ENCODE assay signal across 32 cellular contexts in the genomic region with DNA sequence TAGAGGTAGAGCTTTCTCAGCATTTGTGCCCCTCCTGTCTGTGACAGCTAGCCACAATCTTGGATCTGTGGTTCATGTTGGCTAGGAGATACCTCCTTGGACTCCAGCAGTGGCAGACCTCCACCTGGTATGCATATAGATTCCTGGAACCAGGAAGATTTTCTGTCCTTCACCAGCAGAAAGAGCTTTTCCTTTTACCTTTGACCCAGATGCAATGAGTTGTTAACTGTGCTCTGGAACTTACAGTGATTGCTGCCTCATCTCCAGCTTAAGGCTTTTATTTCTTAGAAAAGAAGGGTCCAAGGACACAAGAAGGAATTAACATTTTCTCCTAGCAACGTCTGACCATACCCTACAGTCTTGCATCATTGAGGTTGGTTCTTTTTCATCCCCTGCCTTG.
"Had no signal": no experiment of that assay in that cellular context is flagged by ENCODE, and none has a peak within 500 bp of the region (broad histone marks: within the 10 kb centered on the region; RNA-seq: fewer than 3 reads in every experiment).

No MANE protein-coding gene starts in this region.

- H3K27me3 ChIP-seq: ovary, right lobe of liver, sigmoid colon, spleen, suprapubic skin, testis, tibial artery, transverse colon, vagina had no signal

- H3K4me3 ChIP-seq: ovary, psoas muscle, right lobe of liver, sigmoid colon, smooth muscle cell, spleen, suprapubic skin, testis, tibial artery, transverse colon, vagina had no signal

- DNase-seq: naive thymus-derived CD8-positive, alpha-beta T cell; nephron progenitor cell; occipital lobe; ovary; posterior cingulate gyrus; psoas muscle; right cardiac atrium; right lobe of liver; sigmoid colon; spleen; stimulated activated CD4-positive, alpha-beta T cell treated with anti-CD3 and anti-CD28 coated beads, Interleukin-12 subunit alpha, Interleukin-12 subunit beta, amount 100 ng/mL, for 4 hours; stimulated activated CD4-positive, alpha-beta T cell treated with anti-CD3 and anti-CD28 coated beads, Interleukin-1b, Interleukin-23, amount 100 ng/mL, for 48 hours; stimulated activated CD4-positive, alpha-beta T cell treated with anti-CD3 and anti-CD28 coated beads, Interleukin-4, amount 100 ng/mL, for 1 hour; stimulated activated CD4-positive, alpha-beta T cell treated with anti-CD3 and anti-CD28 coated beads, Interleukin-4, amount 100 ng/mL, for 4 hours; stimulated activated CD8-positive, alpha-beta memory T cell treated with anti-CD3 and anti-CD28 coated beads, Interleukin-4, amount 100 ng/mL, for 48 hours; stimulated activated naive CD4-positive, alpha-beta T cell; stimulated activated naive CD8-positive, alpha-beta T cell treated with anti-CD3 and anti-CD28 coated beads, Interleukin-15, amount 100 ng/mL, for 72 hours; stimulated activated naive CD8-positive, alpha-beta T cell treated with anti-CD3 and anti-CD28 coated beads, Interleukin-15, Interleukin-2, amounts not matched to agents 100 U/mL and 50 U/mL, for 24 hours; substantia nigra; testis; tibial artery; transverse colon had no signal

- FAIRE-seq: urothelium cell line had no signal

- H3K27me3 Mint-ChIP-seq: natural killer cell treated with Interleukin-12 subunit alpha and Interleukin-12 subunit beta and Interleukin-15 and Interleukin-18, amount 100 ng/mL, for 72 hours; stimulated activated naive CD8-positive, alpha-beta T cell treated with anti-CD3 and anti-CD28 coated beads, Interleukin-15, amount 100 ng/mL, for 72 hours; type B pancreatic cell had no signal

- H3K27ac ChIP-seq: ovary, parathyroid adenoma, psoas muscle, right lobe of liver, sigmoid colon, spleen, suprapubic skin, testis, tibial artery, transverse colon, vagina had no signal

- H3K27ac Mint-ChIP-seq: naive thymus-derived CD8-positive, alpha-beta T cell; natural killer cell treated with Interleukin-12 subunit alpha and Interleukin-12 subunit beta and Interleukin-15 and Interleukin-18, amount 100 ng/mL, for 72 hours; nephron progenitor cell; progenitor cell of endocrine pancreas; stimulated activated memory B cell treated with anti-CD40 and anti-IgM and Interleukin-4, amounts not matched to agents 10 μg/mL and 1 μg/mL and 100 μg/mL, for 72 hours; stimulated activated naive CD8-positive, alpha-beta T cell treated with anti-CD3 and anti-CD28 coated beads, Interleukin-15, amount 100 ng/mL, for 72 hours; type B pancreatic cell had no signal

- H3K9me3 ChIP-seq: ovary, right lobe of liver, testis had no signal

- H2AFZ ChIP-seq: parathyroid adenoma had no signal

- ATAC-seq: naive thymus-derived CD8-positive, alpha-beta T cell; natural killer cell treated with Interleukin-12 subunit alpha and Interleukin-12 subunit beta and Interleukin-15 and Interleukin-18, amount 100 ng/mL, for 72 hours; psoas muscle; right cardiac atrium; right lobe of liver; stimulated activated memory B cell treated with anti-CD40 and anti-IgM and Interleukin-4, amounts not matched to agents 10 μg/mL and 1 μg/mL and 100 μg/mL, for 72 hours; stimulated activated naive CD8-positive, alpha-beta T cell treated with anti-CD3 and anti-CD28 coated beads, Interleukin-15, amount 100 ng/mL, for 72 hours; stimulated activated naive CD8-positive, alpha-beta T cell treated with anti-CD3 and anti-CD28 coated beads, Interleukin-15, Interleukin-2, amounts not matched to agents 100 U/mL and 50 U/mL, for 24 hours had no signal

- H3K4me3 Mint-ChIP-seq: naive thymus-derived CD8-positive, alpha-beta T cell; natural killer cell treated with Interleukin-12 subunit alpha and Interleukin-12 subunit beta and Interleukin-15 and Interleukin-18, amount 100 ng/mL, for 72 hours; nephron progenitor cell; neural crest cell; stimulated activated memory B cell treated with anti-CD40 and anti-IgM and Interleukin-4, amounts not matched to agents 10 μg/mL and 1 μg/mL and 100 μg/mL, for 72 hours; stimulated activated naive CD8-positive, alpha-beta T cell treated with anti-CD3 and anti-CD28 coated beads, Interleukin-15, amount 100 ng/mL, for 72 hours; type B pancreatic cell had no signal

- H3K36me3 Mint-ChIP-seq: type B pancreatic cell had no signal

- H3K4me2 ChIP-seq: smooth muscle cell had no signal

- H3K4me1 ChIP-seq: parathyroid adenoma, psoas muscle, right lobe of liver, sigmoid colon, spleen, suprapubic skin, testis, tibial artery, vagina had no signal

- H3K36me3 ChIP-seq: ovary, right lobe of liver, sigmoid colon, spleen, suprapubic skin, tibial artery, transverse colon, vagina had no signal

- H3K4me1 Mint-ChIP-seq: naive thymus-derived CD8-positive, alpha-beta T cell; nephron progenitor cell; neural crest cell; stimulated activated memory B cell treated with anti-CD40 and anti-IgM and Interleukin-4, amounts not matched to agents 10 μg/mL and 1 μg/mL and 100 μg/mL, for 72 hours; stimulated activated naive CD8-positive, alpha-beta T cell treated with anti-CD3 and anti-CD28 coated beads, Interleukin-15, amount 100 ng/mL, for 72 hours had no signal

- H3K9ac ChIP-seq: parathyroid adenoma had no signal
